ENCODE assay signal across 6 cellular contexts in genomic region chr3:50031201-50031600, GRCh38. TPM values are rescaled to one million over a fixed set of nuclear protein-coding genes. Genes with fewer than 3 reads are reported as not detected.
DNase-seq lines count a peak whose midpoint lies in the region; ATAC-seq and TF ChIP-seq lines count a peak whose summit lies in the region.
"Not testable (repeated sequence)": the region's sequence is repeated elsewhere in the genome, so short reads cannot be mapped to it uniquely, and the experiment has no call there.

No MANE protein-coding gene starts in this region.

- H3K9me2 ChIP-seq in OCI-LY7 (ENCODE audit: insufficient read depth, low read length) = not testable (repeated sequence)

- not testable (repeated sequence) for H3K4me2 ChIP-seq in OCI-LY7 (ENCODE audit: low read length)

- not testable (repeated sequence) for H3K4me3 Mint-ChIP-seq in Caco-2 (ENCODE audit: unreplicated experiment); activated naive CD8-positive, alpha-beta T cell treated with anti-CD3 and anti-CD28 coated beads, Interleukin-2, amount 10 ng/mL, durations not matched to agents 7 days and 5 days; central memory CD8-positive, alpha-beta T cell; memory B cell

- not testable (repeated sequence) for TF ChIP-seq CTCF in Caco-2 (IDR thresholded peaks at IDR 0.05; ENCODE audit: insufficient read depth in 1 of 2, low read depth in 1 of 2, low read length in 1 of 2, severe bottlenecking in 1 of 2, unreplicated experiment in 1 of 2); OCI-LY7 (conservative IDR thresholded peaks at IDR 0.05; ENCODE audit: low read length); Panc1 (IDR thresholded peaks at IDR 0.05)

- peaks cover 24% of the 10 kb centered on the region; the same call in 1 of the 2 replicates for H3K79me2 ChIP-seq in OCI-LY7 (ENCODE audit: insufficient read depth, low read depth, low read length)

- in situ Hi-C loops in Panc1 (cut with HindIII; ENCODE audit: low pct_unique_long_range_greater_than_20kb, low sequenced_read_pairs) = not testable (repeated sequence)

- CTCF ChIA-PET in Caco-2 (lab: Charles Lee); OCI-LY7 (lab: Charles Lee; ENCODE audit: unreplicated experiment); Panc1 (lab: Charles Lee): not testable (repeated sequence)

- intact Hi-C loops in Caco-2 (cut with micrococcal nuclease; ENCODE audit: unreplicated experiment); OCI-LY7 (cut with micrococcal nuclease; ENCODE audit: unreplicated experiment); Panc1 (cut with micrococcal nuclease; ENCODE audit: unreplicated experiment): not testable (repeated sequence)

- not testable (repeated sequence) for H3K27ac ChIP-seq in OCI-LY7 (ENCODE audit: low read depth, low read length, poor library complexity, severe bottlenecking); Panc1 (ENCODE audit: low read length)

- H3K36me3 Mint-ChIP-seq in Caco-2 (ENCODE audit: insufficient read depth, unreplicated experiment) = peaks cover 25% of the 10 kb centered on the region
- H3K36me3 Mint-ChIP-seq in activated naive CD8-positive, alpha-beta T cell treated with anti-CD3 and anti-CD28 coated beads, Interleukin-2, amount 10 ng/mL, durations not matched to agents 7 days and 5 days = peaks cover 20% of the 10 kb centered on the region
- peaks cover 12% of the 10 kb centered on the region for H3K36me3 Mint-ChIP-seq in central memory CD8-positive, alpha-beta T cell (ENCODE audit: insufficient read depth)
- peaks cover 29% of the 10 kb centered on the region for H3K36me3 Mint-ChIP-seq in memory B cell

- not testable (repeated sequence) for H3K36me3 ChIP-seq in Caco-2 (ENCODE audit: control insufficient read depth, insufficient read depth, low read length); Panc1 (ENCODE audit: control insufficient read depth, insufficient read depth, low read length)
- H3K36me3 ChIP-seq in OCI-LY7 (ENCODE audit: insufficient read depth, low read length) = peaks cover 58% of the 10 kb centered on the region

- ATAC-seq in Panc1; activated naive CD8-positive, alpha-beta T cell treated with anti-CD3 and anti-CD28 coated beads, Interleukin-2, amount 10 ng/mL, durations not matched to agents 7 days and 5 days (ENCODE audit: low read depth); central memory CD8-positive, alpha-beta T cell (replicated peaks; ENCODE audit: extremely low read depth, poor library complexity, severe bottlenecking); memory B cell (ENCODE audit: low read depth): not testable (repeated sequence)

- not testable (repeated sequence) for H3K4me1 ChIP-seq in Caco-2; Panc1 (ENCODE audit: control insufficient read depth, insufficient read depth, low read length)
- H3K4me1 ChIP-seq in OCI-LY7 (ENCODE audit: insufficient read depth, low read length, poor library complexity, severe bottlenecking) = peaks cover 12% of the 10 kb centered on the region

- not testable (repeated sequence) for H2AFZ ChIP-seq in OCI-LY7 (ENCODE audit: low read length)

- TSS peak; percentile 22 for BruUV-seq in Caco-2 (replicated peaks; lab: Mats Ljungman, UMichigan)
- BruUV-seq in OCI-LY7 (replicated peaks; lab: Mats Ljungman, UMichigan) = TSS peak; percentile 52
- TSS peak; percentile 75 for BruUV-seq in Panc1 (replicated peaks; lab: Mats Ljungman, UMichigan)

- DNase-seq in Caco-2; OCI-LY7 (ENCODE audit: low spot score); Panc1 (ENCODE audit: low read depth, low spot score); activated naive CD8-positive, alpha-beta T cell treated with anti-CD3 and anti-CD28 coated beads, Interleukin-2, amount 10 ng/mL, durations not matched to agents 7 days and 5 days; central memory CD8-positive, alpha-beta T cell (ENCODE audit: low spot score in 2 of 2); memory B cell (ENCODE audit: low spot score in 2 of 2): not testable (repeated sequence)

- not testable (repeated sequence) for H3K4me1 Mint-ChIP-seq in Caco-2 (ENCODE audit: low read depth, unreplicated experiment); activated naive CD8-positive, alpha-beta T cell treated with anti-CD3 and anti-CD28 coated beads, Interleukin-2, amount 10 ng/mL, durations not matched to agents 7 days and 5 days; memory B cell
- peaks cover 11% of the 10 kb centered on the region for H3K4me1 Mint-ChIP-seq in central memory CD8-positive, alpha-beta T cell

- H4K20me1 ChIP-seq in OCI-LY7 (ENCODE audit: insufficient read depth, low read length) = not testable (repeated sequence)

- not testable (repeated sequence) for H3K27me3 ChIP-seq in Caco-2 (replicated peaks; ENCODE audit: control insufficient read depth, insufficient read depth, low read length); Panc1 (ENCODE audit: control insufficient read depth, insufficient read depth, low read length)

- not testable (repeated sequence) for H3K27me3 Mint-ChIP-seq in Caco-2 (ENCODE audit: insufficient read depth, unreplicated experiment); activated naive CD8-positive, alpha-beta T cell treated with anti-CD3 and anti-CD28 coated beads, Interleukin-2, amount 10 ng/mL, durations not matched to agents 7 days and 5 days; central memory CD8-positive, alpha-beta T cell; memory B cell

- not testable (repeated sequence) for H3K4me3 ChIP-seq in Caco-2 (ENCODE audit: low read depth, low read length); OCI-LY7 (ENCODE audit: low read depth, low read length, poor library complexity, severe bottlenecking); Panc1 (ENCODE audit: low read depth in 2 of 2, low read length in 2 of 2)

- H3K9me3 ChIP-seq in Caco-2; OCI-LY7 (ENCODE audit: low read length); Panc1 (ENCODE audit: control insufficient read depth, insufficient read depth, low read depth, low read length): not testable (repeated sequence)

- POLR2A ChIA-PET in Caco-2 (lab: Charles Lee); Panc1 (lab: Charles Lee); activated naive CD8-positive, alpha-beta T cell treated with anti-CD3 and anti-CD28 coated beads, Interleukin-2, amount 10 ng/mL, durations not matched to agents 7 days and 5 days (lab: Charles Lee): not testable (repeated sequence)
- POLR2A ChIA-PET in OCI-LY7 (lab: Charles Lee) = interaction anchor here (1.2 kb wide), 1 partner anchor 26 kb away, joined by 3 read pairs; no protein-coding TSS in a partner anchor

- H3K9me3 Mint-ChIP-seq in Caco-2 (ENCODE audit: unreplicated experiment); activated naive CD8-positive, alpha-beta T cell treated with anti-CD3 and anti-CD28 coated beads, Interleukin-2, amount 10 ng/mL, durations not matched to agents 7 days and 5 days; central memory CD8-positive, alpha-beta T cell; memory B cell: not testable (repeated sequence)

- not testable (repeated sequence) for H3K27ac Mint-ChIP-seq in Caco-2 (ENCODE audit: unreplicated experiment)
- peak overlapping the region; percentile 33 for H3K27ac Mint-ChIP-seq in activated naive CD8-positive, alpha-beta T cell treated with anti-CD3 and anti-CD28 coated beads, Interleukin-2, amount 10 ng/mL, durations not matched to agents 7 days and 5 days
- peak overlapping the region; percentile 61 for H3K27ac Mint-ChIP-seq in central memory CD8-positive, alpha-beta T cell (ENCODE audit: low read depth)
- peak overlapping the region; percentile 53 for H3K27ac Mint-ChIP-seq in memory B cell

RNA-seq across cellular contexts. Expression of gene RBM5, which starts 57.5 kb away (rescaled TPM):
- total RNA-seq in Caco-2 (2022) = 145 and 166 TPM in 2 replicates
- 139 and 192 TPM in 2 replicates for total RNA-seq in OCI-LY7 (2014; rRNA removed; shearing (Covaris generic))
- 197 and 223 TPM in 2 replicates for total RNA-seq in OCI-LY7 (2022)
- 86.6 TPM for total RNA-seq in Panc1 (2021; ENCODE audit: unreplicated experiment)
- 87.8 TPM for polyA plus RNA-seq in Panc1 (2012; ENCODE audit: insufficient read length)
- 100 to 1,000 TPM; 256 to 257 TPM for total RNA-seq in activated naive CD8-positive, alpha-beta T cell treated with anti-CD3 and anti-CD28 coated beads, Interleukin-2, amount 10 ng/mL, durations not matched to agents 7 days and 5 days
